In the genomic region with DNA sequence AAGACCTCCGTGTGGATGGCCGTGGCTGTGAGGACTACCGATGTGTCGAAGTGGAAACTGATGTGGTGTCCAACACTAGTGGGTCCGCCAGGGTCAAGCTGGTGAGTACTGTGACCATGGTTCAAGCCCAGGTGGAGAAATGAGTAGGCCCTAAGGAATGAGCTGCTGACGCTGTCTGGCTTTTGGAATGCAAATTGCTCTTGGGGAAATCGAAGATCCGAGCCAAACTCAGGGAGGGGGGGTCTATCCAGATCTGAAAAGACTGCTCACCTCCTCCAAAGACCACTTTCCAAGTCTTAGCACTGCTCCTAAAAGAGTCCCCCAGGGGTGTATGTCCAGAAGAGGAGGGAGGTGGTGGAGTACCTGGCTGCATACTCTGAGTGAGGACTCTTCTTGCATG, we compare ENCODE assay signal across 17 cellular contexts. TPM values are rescaled to one million over a fixed set of nuclear protein-coding genes. Genes with fewer than 3 reads are reported as not detected.
A peak's percentile ranks its signal among the peaks of the same experiment; 100 is the strongest.
DNase-seq lines count a peak whose midpoint lies in the region; ATAC-seq, FAIRE-seq and TF ChIP-seq lines count a peak whose summit lies in the region.
"Had no signal": no experiment of that assay in that cellular context is flagged by ENCODE, and none has a peak within 500 bp of the region (broad histone marks: within the 10 kb centered on the region; RNA-seq: fewer than 3 reads in every experiment).

No MANE protein-coding gene starts in this region.

- no peak overlapping the region for H2AFZ ChIP-seq in H9 (ENCODE audit: low read length)
- H2AFZ ChIP-seq in astrocyte (ENCODE audit: low read depth, low read length): no peak overlapping the region
- H2AFZ ChIP-seq in hepatocyte: no peak overlapping the region

- WGBS in H9 (ENCODE audit: extremely low coverage, insufficient read length, low lambda C conversion rate): no CpG with 5 or more reads among the region's 8 CpGs
- WGBS in hepatocyte (ENCODE audit: low lambda C conversion rate, missing lambda C conversion rate): 95% methylated on average over 8 of the region's 8 CpGs

- no peak overlapping the region for H3K4me2 ChIP-seq in H9 (ENCODE audit: insufficient read depth, insufficient read length, low read length)
- no peak overlapping the region for H3K4me2 ChIP-seq in astrocyte (ENCODE audit: low read length)
- no peak overlapping the region for H3K4me2 ChIP-seq in hepatocyte

- no peak overlapping the region for H3K4me3 ChIP-seq in astrocyte (ENCODE audit: insufficient read depth, low read depth, low read length)
- no peak overlapping the region for H3K4me3 ChIP-seq in gastrocnemius medialis
- no peak overlapping the region for H3K4me3 ChIP-seq in hepatocyte
- H3K4me3 ChIP-seq: GM12878 had no signal

- H4K5ac ChIP-seq in H9 (ENCODE audit: insufficient read length, low read depth, low read length): no peak overlapping the region

- H3K9me3 ChIP-seq in H9 (ENCODE audit: control insufficient read depth, low read depth, low read length): no peaks in the 10 kb centered on the region
- no peaks in the 10 kb centered on the region for H3K9me3 ChIP-seq in astrocyte (ENCODE audit: insufficient read depth, low read depth, low read length)
- no peaks in the 10 kb centered on the region for H3K9me3 ChIP-seq in gastrocnemius medialis
- no peaks in the 10 kb centered on the region for H3K9me3 ChIP-seq in hepatocyte (ENCODE audit: low read depth)

- no peak for DNase-seq in activated naive CD4-positive, alpha-beta T cell treated with anti-CD3 and anti-CD28 coated beads, Interleukin-2, amount 10 ng/mL, durations not matched to agents 7 days and 5 days
- DNase-seq in activated naive CD4-positive, alpha-beta T cell treated with Interleukin-2 at 50 U/mL for 16 hours: no peak
- DNase-seq in H9 (no peak), astrocyte (ENCODE audit: low read depth) (peak; percentile 24), gastrocnemius medialis (no peak), hepatocyte (ENCODE audit: low spot score) (no peak)
- DNase-seq: CD4-positive, alpha-beta T cell; DMS79; HCEC 1CT; HFFc6 had no signal

- H3K4me1 ChIP-seq in H9 (ENCODE audit: insufficient read depth, low read length) (peaks cover 14% of the 10 kb centered on the region), astrocyte (ENCODE audit: insufficient read depth, low read length) (peaks cover 12% of the 10 kb centered on the region), gastrocnemius medialis (peaks cover 37 to 56% of the 10 kb centered on the region in 2 donors), hepatocyte (ENCODE audit: insufficient read depth) (peaks cover 10% of the 10 kb centered on the region)

- no peaks in the 10 kb centered on the region for H3K27me3 ChIP-seq in H9 (ENCODE audit: insufficient read depth, low read length)
- no peaks in the 10 kb centered on the region for H3K27me3 ChIP-seq in astrocyte (ENCODE audit: insufficient read depth, low read length)
- H3K27me3 ChIP-seq in gastrocnemius medialis: no peaks in the 10 kb centered on the region
- no peaks in the 10 kb centered on the region for H3K27me3 ChIP-seq in hepatocyte

- H3K9ac ChIP-seq in H9 (ENCODE audit: extremely low read depth, insufficient read length, low read length) (no peak overlapping the region), astrocyte (ENCODE audit: low read length) (no peak overlapping the region)

- H3K14ac ChIP-seq in H9 (ENCODE audit: insufficient read depth, low read length): no peak overlapping the region

- H3T11ph ChIP-seq in H9 (ENCODE audit: low read length): no peak overlapping the region

- no peak overlapping the region for H3K4me3 Mint-ChIP-seq in activated naive CD4-positive, alpha-beta T cell treated with anti-CD3 and anti-CD28 coated beads, Interleukin-2, amount 10 ng/mL, durations not matched to agents 7 days and 5 days
- H3K4me3 Mint-ChIP-seq in H9 (no peak overlapping the region), astrocyte (ENCODE audit: unreplicated experiment) (peak overlapping the region; percentile 34)
- H3K4me3 Mint-ChIP-seq: B cell; CD4-positive, alpha-beta T cell; HFFc6 had no signal

- intact Hi-C loops in gastrocnemius medialis (cut with DNase I; ENCODE audit: low total_unique reads): no loop called here

- TF ChIP-seq CTCF in H9 (conservative IDR thresholded peaks at IDR 0.05) (no peak), astrocyte (IDR thresholded peaks at IDR 0.05; ENCODE audit: insufficient read depth, low read depth, low read length) (no peak), gastrocnemius medialis (IDR thresholded peaks at IDR 0.05 in 4 of 5, conservative IDR thresholded peaks at IDR 0.05 in 1 of 5) (no peak), hepatocyte (IDR thresholded peaks at IDR 0.05; ENCODE audit: poor library complexity) (no peak)

- H3K9me3 Mint-ChIP-seq in activated naive CD4-positive, alpha-beta T cell treated with anti-CD3 and anti-CD28 coated beads, Interleukin-2, amount 10 ng/mL, durations not matched to agents 7 days and 5 days: no peaks in the 10 kb centered on the region
- peaks cover 13 to 16% of the 10 kb centered on the region in 2 experiments; a peak in 4 of 5 replicates for H3K9me3 Mint-ChIP-seq in H9
- no peaks in the 10 kb centered on the region for H3K9me3 Mint-ChIP-seq in astrocyte (ENCODE audit: unreplicated experiment)
- H3K9me3 Mint-ChIP-seq: CD4-positive, alpha-beta T cell; HFFc6 had no signal

- no peak overlapping the region for H2BK120ac ChIP-seq in H9 (ENCODE audit: low read depth, low read length, poor library complexity, severe bottlenecking)

- H3K27ac Mint-ChIP-seq in activated naive CD4-positive, alpha-beta T cell treated with anti-CD3 and anti-CD28 coated beads, Interleukin-2, amount 10 ng/mL, durations not matched to agents 7 days and 5 days: peak overlapping the region; percentile 11
- H3K27ac Mint-ChIP-seq in H9 (peak overlapping the region in 2 of 3 experiments; percentile 69 to 91; a peak in 5 of 7 replicates), astrocyte (ENCODE audit: unreplicated experiment) (no peak overlapping the region)
- H3K27ac Mint-ChIP-seq: B cell; CD4-positive, alpha-beta T cell; HFFc6 had no signal

- in situ Hi-C loops in gastrocnemius medialis (cut with MboI; ENCODE audit: low sequenced_read_pairs in 4 of 4): no loop called here

- H3K36me3 ChIP-seq in astrocyte (ENCODE audit: insufficient read depth, low read length) (peaks cover 7% of the 10 kb centered on the region), gastrocnemius medialis (peaks cover 0 to 3% of the 10 kb centered on the region in 2 donors), hepatocyte (replicated peaks; ENCODE audit: insufficient read depth, low read depth) (no peaks in the 10 kb centered on the region)

- TF ChIP-seq POLR2A in gastrocnemius medialis (IDR thresholded peaks at IDR 0.05): no peak

- H2BK12ac ChIP-seq in H9 (ENCODE audit: insufficient read length, low read depth, low read length): no peak overlapping the region

- ATAC-seq in gastrocnemius medialis (no peak), GM18520 (IDR thresholded peaks at IDR 0.05; ENCODE audit: unreplicated experiment) (no peak), HG02623 (IDR thresholded peaks at IDR 0.05; ENCODE audit: unreplicated experiment) (no peak)
- ATAC-seq: GM12878 had no signal

- H4K91ac ChIP-seq in H9 (ENCODE audit: insufficient read length, low read depth, low read length): no peak overlapping the region

- peaks cover 52% of the 10 kb centered on the region for H3K4me1 Mint-ChIP-seq in activated naive CD4-positive, alpha-beta T cell treated with anti-CD3 and anti-CD28 coated beads, Interleukin-2, amount 10 ng/mL, durations not matched to agents 7 days and 5 days
- H3K4me1 Mint-ChIP-seq in H9 (peaks cover 28 to 35% of the 10 kb centered on the region in 2 experiments), astrocyte (ENCODE audit: low read depth, unreplicated experiment) (peaks cover 41% of the 10 kb centered on the region)

- no peak overlapping the region for H2BK15ac ChIP-seq in H9 (ENCODE audit: low read depth, low read length)

- H3K23me2 ChIP-seq in H9 (ENCODE audit: insufficient read length, low read depth, low read length, poor library complexity, severe bottlenecking): no peaks in the 10 kb centered on the region

- H3K27me3 Mint-ChIP-seq in activated naive CD4-positive, alpha-beta T cell treated with anti-CD3 and anti-CD28 coated beads, Interleukin-2, amount 10 ng/mL, durations not matched to agents 7 days and 5 days: no peaks in the 10 kb centered on the region
- H3K27me3 Mint-ChIP-seq in H9 (ENCODE audit: low read depth) (no peaks in the 10 kb centered on the region), astrocyte (ENCODE audit: low read depth, unreplicated experiment) (no peaks in the 10 kb centered on the region)
- H3K27me3 Mint-ChIP-seq: B cell; CD4-positive, alpha-beta T cell had no signal

- H3K79me2 ChIP-seq in H9 (ENCODE audit: insufficient read depth, low read length): peaks cover 9% of the 10 kb centered on the region; the same call in 1 of the 2 replicates
- H3K79me2 ChIP-seq in astrocyte (ENCODE audit: insufficient read depth, low read length): peaks cover 37% of the 10 kb centered on the region
- H3K79me2 ChIP-seq in hepatocyte: peaks cover 47% of the 10 kb centered on the region

- no peaks in the 10 kb centered on the region for H3K9me2 ChIP-seq in hepatocyte (replicated peaks; ENCODE audit: insufficient read depth)

- no peak overlapping the region for H4K8ac ChIP-seq in H9 (replicated peaks; ENCODE audit: insufficient read length, low read depth, low read length)

- no peak overlapping the region for H3K56ac ChIP-seq in H9 (ENCODE audit: insufficient read length, low read depth, low read length)

- H4K20me1 ChIP-seq in H9 (ENCODE audit: control insufficient read depth, insufficient read depth, insufficient read length) (no peaks in the 10 kb centered on the region), astrocyte (ENCODE audit: insufficient read depth, low read length) (peaks cover 75% of the 10 kb centered on the region), hepatocyte (ENCODE audit: insufficient read depth, poor library complexity, severe bottlenecking) (peaks cover 4% of the 10 kb centered on the region)

- H3K36me3 Mint-ChIP-seq in activated naive CD4-positive, alpha-beta T cell treated with anti-CD3 and anti-CD28 coated beads, Interleukin-2, amount 10 ng/mL, durations not matched to agents 7 days and 5 days: peaks cover 50% of the 10 kb centered on the region
- H3K36me3 Mint-ChIP-seq in H9 (ENCODE audit: insufficient read depth in 1 of 3, low read depth in 3 of 3) (peaks cover 47 to 60% (median 58%) of the 10 kb centered on the region in 3 experiments), astrocyte (ENCODE audit: low read depth, unreplicated experiment) (peaks cover 28% of the 10 kb centered on the region)

- H3K18ac ChIP-seq in H9 (ENCODE audit: insufficient read length, low read depth, low read length): no peak overlapping the region

- H2AK5ac ChIP-seq in H9 (ENCODE audit: insufficient read length, low read length): no peak overlapping the region

- no peak overlapping the region for H2BK20ac ChIP-seq in H9 (ENCODE audit: low read depth, low read length, poor library complexity, severe bottlenecking)

- CTCF ChIA-PET in activated naive CD4-positive, alpha-beta T cell treated with anti-CD3 and anti-CD28 coated beads, Interleukin-2, amount 10 ng/mL, durations not matched to agents 7 days and 5 days (lab: Charles Lee): interaction anchor here (0.8 kb wide), 1 partner anchor 10 kb away, joined by 3 read pairs; no protein-coding TSS in a partner anchor

- no peak overlapping the region for H2BK5ac ChIP-seq in H9 (ENCODE audit: insufficient read length, low read length)

- H3K27ac ChIP-seq in H9 (ENCODE audit: insufficient read length, low read depth, low read length) (no peak overlapping the region), astrocyte (ENCODE audit: low read depth, low read length) (no peak overlapping the region), gastrocnemius medialis (peak overlapping the region; percentile 4 to 76 (median 46)), hepatocyte (no peak overlapping the region)

- no peak for FAIRE-seq in astrocyte (lab: Jason Lieb, UNC)
- FAIRE-seq: A204.1, GM12878, H1 had no signal

- H3K23ac ChIP-seq in H9 (ENCODE audit: insufficient read length, low read depth, low read length): no peak overlapping the region

- H3K79me1 ChIP-seq in H9 (ENCODE audit: insufficient read depth, low read depth, low read length, poor library complexity, severe bottlenecking): no peaks in the 10 kb centered on the region

- H3K4ac ChIP-seq in H9 (ENCODE audit: low read depth, low read length): no peak overlapping the region

RNA-seq across cellular contexts. Expression of a gene that starts 13.1 kb away (rescaled TPM):
- total RNA-seq in H9 (2021): 86.6 and 88.7 TPM in 2 replicates
- 34.7 and 38.6 TPM in 2 replicates for total RNA-seq in astrocyte
- 10 to 100 TPM; 57.4 to 80.3 (median 60.9) TPM for total RNA-seq in gastrocnemius medialis
- 46.7 and 53.3 TPM in 2 replicates for total RNA-seq in hepatocyte
- polyA plus RNA-seq in hepatocyte: 55.8 and 61.3 TPM in 2 replicates

RNA-seq across cellular contexts. Expression of a gene that starts 13.2 kb away (rescaled TPM):
- total RNA-seq in H9 (2021) (58.3 and 71.3 TPM in 2 replicates), astrocyte (64.5 and 66.6 TPM in 2 replicates), gastrocnemius medialis (10 to 100 TPM; 66.2 to 90.5 (median 74.5) TPM), hepatocyte (60.3 and 71.2 TPM in 2 replicates)
- 59.5 and 62.0 TPM in 2 replicates for polyA plus RNA-seq in hepatocyte

RNA-seq across cellular contexts. Expression of a gene that starts 37.0 kb away (rescaled TPM):
- total RNA-seq in H9 (2021) (not detected in 2 replicates), astrocyte (0.32 TPM in 1 of 2 replicates, not detected in the other), gastrocnemius medialis (10 to 100 TPM; 14.5 to 23.4 (median 20.7) TPM), hepatocyte (0.64 and 1.3 TPM in 2 replicates)
- 1.7 and 2.6 TPM in 2 replicates for polyA plus RNA-seq in hepatocyte
- total RNA-seq: B cell, G401, H1 had no signal
- polyA plus RNA-seq: GM12878 had no signal

Comparison
In these comparisons a context has a peak if more than half of its experiments do, and no peak if none do; other contexts are left out.
1. H3K27ac ChIP-seq: peak in gastrocnemius medialis (4 of 4); none in H9 (single experiment), astrocyte (single experiment) and hepatocyte (single experiment).